Comparison of ENCODE assay signal across 1 cellular context in genomic region chr13:40666058-40666904, GRCh38.
TF ChIP-seq lines count a peak whose summit lies in the region.

Gene FOXO1 (minus strand): TSS chr13:40666641. CDS start chr13:40666212, 429 bp downstream.

TF ChIP-seq in HEK293, 187 proteins besides CTCF, POLR2A, EP300 and RAD21 (continued from another document):
- TF ChIP-seq PRDM2 (tag by site-specific recombination; IDR thresholded peaks at IDR 0.05; ENCODE audit: borderline replicate concordance) (no peak), ZNF529 (tag by site-specific recombination; IDR thresholded peaks at IDR 0.05; ENCODE audit: insufficient replicate concordance) (no peak), ZBTB7A (tag by site-specific recombination; IDR thresholded peaks at IDR 0.05; ENCODE audit: low read depth) (peak; percentile 77; the same call in 1 of the 2 replicates), ZBTB1 (tag by site-specific recombination; IDR thresholded peaks at IDR 0.05) (no peak), ZNF544 (tag by site-specific recombination; IDR thresholded peaks at IDR 0.05) (no peak), ZNF561 (tag by site-specific recombination; IDR thresholded peaks at IDR 0.05; ENCODE audit: borderline replicate concordance) (peak; percentile 49; the same call in 1 of the 2 replicates), ZNF404 (tag by site-specific recombination; IDR thresholded peaks at IDR 0.05) (no peak), ZNF580 (tag by site-specific recombination; IDR thresholded peaks at IDR 0.05) (no peak), ZNF132 (tag by site-specific recombination; IDR thresholded peaks at IDR 0.05; ENCODE audit: borderline replicate concordance) (no peak), ZNF843 (tag by site-specific recombination; IDR thresholded peaks at IDR 0.05) (no peak), ZNF707 (tag by site-specific recombination; IDR thresholded peaks at IDR 0.05) (no peak), ZNF18 (tag by site-specific recombination; IDR thresholded peaks at IDR 0.05) (no peak), ZNF266 (tag by site-specific recombination; IDR thresholded peaks at IDR 0.05; ENCODE audit: low read depth) (no peak), ZBTB20 (tag by site-specific recombination; IDR thresholded peaks at IDR 0.05) (no peak), ZNF239 (tag by site-specific recombination; IDR thresholded peaks at IDR 0.05) (no peak), ZNF624 (tag by site-specific recombination; IDR thresholded peaks at IDR 0.05) (no peak), GLI2 (tag by site-specific recombination; IDR thresholded peaks at IDR 0.05; ENCODE audit: borderline replicate concordance, low read depth) (no peak), ZNF280D (tag by site-specific recombination; IDR thresholded peaks at IDR 0.05) (no peak), ZBTB21 (tag by site-specific recombination; IDR thresholded peaks at IDR 0.05) (no peak), ZBTB26 (tag by site-specific recombination; optimal IDR thresholded peaks at IDR 0.05) (peak; percentile 44), ZNF837 (tag by site-specific recombination; IDR thresholded peaks at IDR 0.05) (no peak), ZNF600 (tag by site-specific recombination; IDR thresholded peaks at IDR 0.05) (no peak; the same call in 1 of the 2 replicates), ZNF785 (tag by site-specific recombination; IDR thresholded peaks at IDR 0.05) (no peak), ZNF626 (tag by site-specific recombination; IDR thresholded peaks at IDR 0.05) (no peak), ZNF747 (tag by site-specific recombination; IDR thresholded peaks at IDR 0.05) (no peak), YY1 (tag by site-specific recombination; IDR thresholded peaks at IDR 0.05) (peak; percentile 25; the same call in 1 of the 2 replicates), ZBTB49 (tag by site-specific recombination; IDR thresholded peaks at IDR 0.05; ENCODE audit: low read depth) (no peak), KLF8 (tag by site-specific recombination; IDR thresholded peaks at IDR 0.05) (no peak), ZNF23 (tag by site-specific recombination; IDR thresholded peaks at IDR 0.05; ENCODE audit: borderline replicate concordance) (no peak), SALL2 (tag by site-specific recombination; IDR thresholded peaks at IDR 0.05; ENCODE audit: borderline replicate concordance) (no peak), ZNF2 (tag by site-specific recombination; IDR thresholded peaks at IDR 0.05) (peak; percentile 38; the same call in 1 of the 2 replicates), ZNF175 (tag by site-specific recombination; IDR thresholded peaks at IDR 0.05) (no peak), ZNF19 (tag by site-specific recombination; IDR thresholded peaks at IDR 0.05; ENCODE audit: low read depth) (no peak)
